Comparison of ENCODE assay signal across 33 cellular contexts in the genomic region with DNA sequence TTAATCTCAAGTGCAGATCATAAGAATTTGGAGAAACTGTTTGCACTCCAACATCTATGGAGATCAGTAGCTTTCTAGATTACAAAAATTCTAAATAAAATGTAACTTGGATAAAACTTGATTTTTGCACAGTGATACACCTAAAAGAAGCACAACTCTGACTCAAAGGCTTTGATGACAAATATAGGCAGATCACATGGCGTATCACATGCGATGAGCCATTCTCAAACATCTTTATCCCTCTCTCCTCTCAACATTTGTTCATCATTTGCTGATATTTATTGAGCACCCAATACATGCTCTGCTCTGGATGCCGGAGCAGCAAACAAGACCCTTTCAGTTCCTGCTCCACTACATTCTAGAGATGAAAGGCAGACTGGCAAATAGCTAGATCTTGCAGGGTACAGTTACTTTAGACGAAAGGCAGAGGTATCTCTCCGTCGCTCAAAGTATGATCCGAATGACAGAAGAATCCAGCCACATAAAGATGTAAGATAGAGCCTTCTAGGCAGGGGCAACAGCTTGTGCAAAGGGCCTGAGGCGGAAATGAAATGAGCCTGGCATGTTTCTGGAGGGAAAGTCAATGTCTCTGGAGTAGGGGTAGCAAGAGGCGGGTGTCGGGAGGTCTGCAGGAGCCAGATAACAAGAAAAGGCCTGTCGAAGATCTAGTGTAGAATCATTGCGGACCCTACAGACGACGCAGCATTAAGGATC.
DNase-seq lines count a peak whose midpoint lies in the region; ATAC-seq, FAIRE-seq and TF ChIP-seq lines count a peak whose summit lies in the region.
"Had no signal": no experiment of that assay in that cellular context is flagged by ENCODE, and none has a peak within 500 bp of the region (broad histone marks: within the 10 kb centered on the region; RNA-seq: fewer than 3 reads in every experiment).

No MANE protein-coding gene starts in this region.

- no peaks in the 10 kb centered on the region for H3K36me3 ChIP-seq in CD4-positive, CD25-positive, alpha-beta regulatory T cell (ENCODE audit: control insufficient read depth, insufficient read depth, low read length)
- no peaks in the 10 kb centered on the region for H3K36me3 ChIP-seq in IMR-90 (ENCODE audit: control insufficient read depth, insufficient read depth, low read length)
- no peaks in the 10 kb centered on the region for H3K36me3 ChIP-seq in H1 (ENCODE audit: control insufficient read depth in 2 of 4, insufficient read depth in 4 of 4, low read length in 3 of 4)
- H3K36me3 ChIP-seq in naive thymus-derived CD4-positive, alpha-beta T cell (ENCODE audit: control insufficient read depth in 2 of 3, insufficient read depth in 3 of 3, low read length in 3 of 3), result no peaks in the 10 kb centered on the region
- H3K36me3 ChIP-seq: BE2C, cardiac muscle cell, Peyer's patch had no signal

- no peak for TF ChIP-seq RAD21 in IMR-90 (IDR thresholded peaks at IDR 0.05; ENCODE audit: low read length)
- no peak for TF ChIP-seq RAD21 in H1 (IDR thresholded peaks at IDR 0.05 in 1 of 2, conservative IDR thresholded peaks at IDR 0.05 in 1 of 2; ENCODE audit: low read depth in 2 of 2, low read length in 2 of 2)

- peaks cover 19% of the 10 kb centered on the region for H3K9me1 ChIP-seq in IMR-90 (ENCODE audit: insufficient read depth, low read length)

- H3K23ac ChIP-seq in IMR-90 (ENCODE audit: low read depth, low read length), result no peak overlapping the region
- H3K23ac ChIP-seq in H1 (ENCODE audit: insufficient read length), result no peak overlapping the region

- POLR2A ChIA-PET in IMR-90 (lab: Charles Lee; ENCODE audit: unreplicated experiment) (interaction anchor here (0.6 kb wide), 1 partner anchor 70 kb away, joined by 3 read pairs; no protein-coding TSS in a partner anchor), H1 (lab: Charles Lee; ENCODE audit: partially characterized antibody) (interaction anchor here (0.9 kb wide), 1 partner anchor 35 kb away, joined by 3 read pairs; no protein-coding TSS in a partner anchor)
- POLR2A ChIA-PET in naive thymus-derived CD4-positive, alpha-beta T cell (lab: Charles Lee), result interaction anchor here (1.2 to 6.9 kb wide), 2 partner anchors 18 to 124 kb away, joined by 3 to 60 read pairs; no protein-coding TSS in a partner anchor

- peaks cover 7% of the 10 kb centered on the region for H3K36me3 Mint-ChIP-seq in CD4-positive, CD25-positive, alpha-beta regulatory T cell
- H3K36me3 Mint-ChIP-seq in naive thymus-derived CD4-positive, alpha-beta T cell, result peaks cover 0 to 8% (median 0%) of the 10 kb centered on the region in 5 donors

- CTCF ChIA-PET in IMR-90 (lab: Yijun Ruan, JAX), result interaction anchor here (0.6 kb wide), 2 partner anchors 25 to 54 kb away, joined by 3 read pairs; no protein-coding TSS in a partner anchor
- CTCF ChIA-PET in H1 (lab: Charles Lee; ENCODE audit: partially characterized antibody), result no interaction called here
- CTCF ChIA-PET in naive thymus-derived CD4-positive, alpha-beta T cell (lab: Charles Lee), result no interaction called here

- in situ Hi-C loops in IMR-90 (cut with MboI; ENCODE audit: low sequenced_read_pairs), result no loop called here

- 97% methylated on average over 5 of the region's 14 CpGs; no CpG with 5 or more reads in 1 of the 2 experiments for WGBS in IMR-90 (ENCODE audit: extremely low coverage in 2 of 2, insufficient read length in 1 of 2), 2 experiments
- 92% methylated on average over 14 of the region's 14 CpGs; no CpG with 5 or more reads in 1 of the 2 experiments for WGBS in H1 (ENCODE audit: extremely low coverage in 1 of 2, insufficient coverage in 1 of 2, insufficient read length in 1 of 2, insufficient replicate concordance in 2 of 2, low coverage in 1 of 2, low lambda C conversion rate in 2 of 2, missing lambda C conversion rate in 1 of 2), 2 experiments

- no peak for DNase-seq in CD4-positive, CD25-positive, alpha-beta regulatory T cell
- peak; percentile 64 for DNase-seq in IMR-90
- DNase-seq in H1 (ENCODE audit: low read depth in 1 of 2, low spot score in 2 of 2), result no peak
- DNase-seq in naive thymus-derived CD4-positive, alpha-beta T cell, result no peak
- no peak for DNase-seq in NCI-H446 treated with DMSO at 0.1 percent for 48 hours (lab: John Stamatoyannopoulos, UW)
- DNase-seq: ACHN; activated CD4-positive, alpha-beta T cell treated with anti-CD3 and anti-CD28 coated beads for 48 hours; activated CD8-positive, alpha-beta memory T cell treated with anti-CD3 and anti-CD28 coated beads for 24 hours; activated naive CD8-positive, alpha-beta T cell treated with anti-CD3 and anti-CD28 coated beads, Interleukin-2, amount 10 ng/mL, durations not matched to agents 7 days and 5 days; activated T-cell treated with anti-CD3 and anti-CD28 coated beads for 4 hours; BE2C; DMS53; effector CD4-positive, alpha-beta T cell; glutamatergic neuron; KG1; mesendoderm; MM.1S; NCI-H1105 treated with DMSO at 0.1 percent for 48 hours; NCI-H187 treated with DMSO at 0.1 percent for 48 hours; NCI-H526 treated with DMSO at 0.1 percent for 48 hours; Peyer's patch; small intestine; stimulated activated naive CD8-positive, alpha-beta T cell treated with anti-CD3 and anti-CD28 coated beads, Interleukin-15, Interleukin-2, amounts not matched to agents 100 U/mL and 50 U/mL, for 24 hours had no signal

- H3K27me3 Mint-ChIP-seq in CD4-positive, CD25-positive, alpha-beta regulatory T cell, result peaks cover 5% of the 10 kb centered on the region
- H3K27me3 Mint-ChIP-seq in naive thymus-derived CD4-positive, alpha-beta T cell, result peaks cover 0 to 2% (median 0%) of the 10 kb centered on the region in 5 donors

- no peak overlapping the region for H3K18ac ChIP-seq in IMR-90 (ENCODE audit: low read depth, low read length)
- no peak overlapping the region for H3K18ac ChIP-seq in H1 (ENCODE audit: extremely low read depth, low read length)

- TF ChIP-seq CTCF in IMR-90 (conservative IDR thresholded peaks at IDR 0.05; ENCODE audit: low read depth, low read length), result no peak
- no peak for TF ChIP-seq CTCF in H1 (IDR thresholded peaks at IDR 0.05; ENCODE audit: control extremely low read depth in 1 of 3, insufficient read depth in 1 of 3, low read depth in 1 of 3, low read length in 3 of 3)

- H3K4me1 ChIP-seq in CD4-positive, CD25-positive, alpha-beta regulatory T cell (ENCODE audit: control insufficient read depth, insufficient read depth, low read length, poor library complexity, severe bottlenecking), result peaks cover 30% of the 10 kb centered on the region
- H3K4me1 ChIP-seq in IMR-90 (ENCODE audit: control insufficient read depth, insufficient read depth, low read length) (peaks cover 12% of the 10 kb centered on the region), H1 (replicated peaks in 1 of 4; ENCODE audit: control insufficient read depth in 3 of 4, insufficient read depth in 4 of 4, low read length in 3 of 4) (peaks cover 4 to 9% (median 5%) of the 10 kb centered on the region in 4 experiments; a peak in 6 of 7 replicates)
- H3K4me1 ChIP-seq in naive thymus-derived CD4-positive, alpha-beta T cell (ENCODE audit: control insufficient read depth in 2 of 2, insufficient read depth in 2 of 2, low read length in 2 of 2), result peaks cover 19 to 32% of the 10 kb centered on the region in 2 donors
- H3K4me1 ChIP-seq: BE2C had no signal

- H3K4me3 Mint-ChIP-seq in CD4-positive, CD25-positive, alpha-beta regulatory T cell, result no peak overlapping the region
- H3K4me3 Mint-ChIP-seq in naive thymus-derived CD4-positive, alpha-beta T cell, result no peak overlapping the region
- H3K4me3 Mint-ChIP-seq: activated naive CD8-positive, alpha-beta T cell treated with anti-CD3 and anti-CD28 coated beads, Interleukin-2, amount 10 ng/mL, durations not matched to agents 7 days and 5 days had no signal

- TF ChIP-seq POLR2A in IMR-90 (IDR thresholded peaks at IDR 0.05; ENCODE audit: low read depth, low read length), result no peak
- TF ChIP-seq POLR2A in H1 (IDR thresholded peaks at IDR 0.05; ENCODE audit: control extremely low read depth in 1 of 2, low read depth in 2 of 2, low read length in 2 of 2), result no peak

- H3K79me2 ChIP-seq in H1 (ENCODE audit: control insufficient read depth in 1 of 2, insufficient read depth in 2 of 2, low read length in 2 of 2), result no peaks in the 10 kb centered on the region
- H3K79me2 ChIP-seq: parathyroid adenoma had no signal

- H4K5ac ChIP-seq in IMR-90 (ENCODE audit: low read depth, low read length) (no peak overlapping the region), H1 (ENCODE audit: insufficient read length, low read depth, low read length) (no peak overlapping the region)

- 0 out of 2 replicates have a peak overlapping the region, but pooled peaks have one; percentile 1 for H4K91ac ChIP-seq in IMR-90 (ENCODE audit: insufficient read depth, low read depth, low read length)
- H4K91ac ChIP-seq in H1 (replicated peaks; ENCODE audit: insufficient read length, low read length), result peak overlapping the region; percentile 84

- H3K56ac ChIP-seq in IMR-90 (ENCODE audit: extremely low read depth, insufficient read depth, low read length) (no peak overlapping the region), H1 (replicated peaks; ENCODE audit: insufficient read length, low read depth, low read length) (no peak overlapping the region)

- H3K79me1 ChIP-seq in IMR-90 (ENCODE audit: low read depth in 1 of 2, low read length in 2 of 2) (no peaks in the 10 kb centered on the region), H1 (ENCODE audit: low read depth, low read length) (no peaks in the 10 kb centered on the region)

- peaks cover 10 to 48% (median 25%) of the 10 kb centered on the region in 4 donors for H3K4me1 Mint-ChIP-seq in CD4-positive, CD25-positive, alpha-beta regulatory T cell
- peaks cover 16 to 46% (median 25%) of the 10 kb centered on the region in 7 donors for H3K4me1 Mint-ChIP-seq in naive thymus-derived CD4-positive, alpha-beta T cell

- no peak overlapping the region for H3K4me3 ChIP-seq in CD4-positive, CD25-positive, alpha-beta regulatory T cell (ENCODE audit: low read depth, low read length)
- H3K4me3 ChIP-seq in IMR-90 (ENCODE audit: insufficient read depth, low read depth, low read length) (no peak overlapping the region), H1 (ENCODE audit: extremely low read depth in 1 of 4, insufficient read depth in 2 of 4, low read depth in 3 of 4, low read length in 4 of 4) (no peak overlapping the region)
- H3K4me3 ChIP-seq in naive thymus-derived CD4-positive, alpha-beta T cell (ENCODE audit: low read length), result no peak overlapping the region
- H3K4me3 ChIP-seq: cardiac muscle cell, Peyer's patch had no signal

- H2AK9ac ChIP-seq in IMR-90 (replicated peaks; ENCODE audit: low read depth, low read length, poor library complexity), result no peak overlapping the region

- TF ChIP-seq EP300 in H1 (IDR thresholded peaks at IDR 0.05; ENCODE audit: borderline replicate concordance in 1 of 2, low read depth in 2 of 2, low read length in 2 of 2), result no peak

- BruUV-seq in IMR-90 (replicated peaks; lab: Mats Ljungman, UMichigan), result no TSS peak

- no peak overlapping the region for H3K27ac ChIP-seq in CD4-positive, CD25-positive, alpha-beta regulatory T cell (ENCODE audit: insufficient read depth, low read length, poor library complexity, severe bottlenecking)
- H3K27ac ChIP-seq in IMR-90 (ENCODE audit: insufficient read depth, low read length) (no peak overlapping the region), H1 (ENCODE audit: low read depth, low read length) (no peak overlapping the region)
- H3K27ac ChIP-seq in naive thymus-derived CD4-positive, alpha-beta T cell (ENCODE audit: low read depth, low read length), result no peak overlapping the region
- H3K27ac ChIP-seq: cardiac muscle cell, epithelial cell of prostate, Peyer's patch had no signal

- no peak overlapping the region for H3K14ac ChIP-seq in IMR-90 (replicated peaks; ENCODE audit: low read depth, low read length)
- H3K14ac ChIP-seq in H1 (ENCODE audit: insufficient read length), result no peak overlapping the region

- 0 out of 2 replicates have a peak overlapping the region, but pooled peaks have one; percentile 13 for H3K4ac ChIP-seq in IMR-90 (ENCODE audit: low read depth, low read length)
- H3K4ac ChIP-seq in H1 (replicated peaks; ENCODE audit: insufficient read length, low read depth, low read length), result no peak overlapping the region

- intact Hi-C loops in IMR-90 (cut with micrococcal nuclease), result no loop called here
- intact Hi-C loops in naive thymus-derived CD4-positive, alpha-beta T cell (cut with micrococcal nuclease), result no loop called here

- no peak for FAIRE-seq in H1 (lab: Jason Lieb, UNC)
- FAIRE-seq: colon, HTR-8/SVneo, islet of Langerhans, small intestine had no signal

- H3K9ac ChIP-seq in IMR-90 (ENCODE audit: low read depth, low read length) (no peak overlapping the region), H1 (replicated peaks in 1 of 4; ENCODE audit: extremely low read depth in 1 of 4, low read depth in 3 of 4, low read length in 3 of 4) (no peak overlapping the region)
- H3K9ac ChIP-seq: parathyroid adenoma had no signal

- H2AK5ac ChIP-seq in IMR-90 (ENCODE audit: low read depth, low read length), result no peak overlapping the region
- no peak overlapping the region for H2AK5ac ChIP-seq in H1 (ENCODE audit: low read depth, low read length)

- H3K4me2 ChIP-seq in IMR-90 (ENCODE audit: low read depth, low read length) (no peak overlapping the region), H1 (ENCODE audit: insufficient read depth in 1 of 2, low read depth in 2 of 2, low read length in 2 of 2) (no peak overlapping the region)

- H3K9me3 Mint-ChIP-seq in CD4-positive, CD25-positive, alpha-beta regulatory T cell, result peaks cover 0 to 6% (median 0%) of the 10 kb centered on the region in 7 donors
- H3K9me3 Mint-ChIP-seq in naive thymus-derived CD4-positive, alpha-beta T cell, result peaks cover 0 to 4% (median 0%) of the 10 kb centered on the region in 11 donors
- H3K9me3 Mint-ChIP-seq: activated naive CD8-positive, alpha-beta T cell treated with anti-CD3 and anti-CD28 coated beads, Interleukin-2, amount 10 ng/mL, durations not matched to agents 7 days and 5 days; activated T-helper 2 cell treated with anti-CD3 and anti-CD28 coated beads, Interferon-gamma antibody, Interleukin-2, Interleukin-4, amounts not matched to agents 10 μg/mL and 5 μg/mL and 100 μg/mL, durations not matched to agents 14 hours and 24 hours and 36 hours had no signal

- H2BK15ac ChIP-seq in IMR-90 (ENCODE audit: low read depth, low read length), result no peak overlapping the region
- H2BK15ac ChIP-seq in H1 (ENCODE audit: low read length), result 0 out of 2 replicates have a peak overlapping the region, but pooled peaks have one; percentile 67

- H2AFZ ChIP-seq in IMR-90 (replicated peaks; ENCODE audit: low read length, poor library complexity) (no peak overlapping the region), H1 (ENCODE audit: low read length) (no peak overlapping the region)
- H2AFZ ChIP-seq: parathyroid adenoma had no signal

- no peak for ATAC-seq in CD4-positive, CD25-positive, alpha-beta regulatory T cell (ENCODE audit: low read depth in 2 of 2)
- ATAC-seq in IMR-90 (ENCODE audit: low read depth) (no peak), HG02870 (IDR thresholded peaks at IDR 0.05; ENCODE audit: unreplicated experiment) (no peak), HG03196 (IDR thresholded peaks at IDR 0.05; ENCODE audit: unreplicated experiment) (no peak)
- ATAC-seq in naive thymus-derived CD4-positive, alpha-beta T cell, result no peak
- ATAC-seq: left lobe of liver; stimulated activated naive CD8-positive, alpha-beta T cell treated with anti-CD3 and anti-CD28 coated beads, Interleukin-15, Interleukin-2, amounts not matched to agents 100 U/mL and 50 U/mL, for 24 hours had no signal

- no peaks in the 10 kb centered on the region for H3K9me3 ChIP-seq in CD4-positive, CD25-positive, alpha-beta regulatory T cell (ENCODE audit: control insufficient read depth in 2 of 2, low read length in 2 of 2)
- H3K9me3 ChIP-seq in IMR-90 (ENCODE audit: control insufficient read depth, insufficient read depth, low read length) (no peaks in the 10 kb centered on the region), H1 (ENCODE audit: insufficient read depth in 2 of 2, low read depth in 1 of 2, low read length in 1 of 2) (no peaks in the 10 kb centered on the region)
- H3K9me3 ChIP-seq in naive thymus-derived CD4-positive, alpha-beta T cell (ENCODE audit: control insufficient read depth in 2 of 3, low read length in 3 of 3), result no peaks in the 10 kb centered on the region
- H3K9me3 ChIP-seq: BE2C, Peyer's patch had no signal

- H4K20me1 ChIP-seq in IMR-90 (ENCODE audit: insufficient read depth, low read length) (no peaks in the 10 kb centered on the region), H1 (replicated peaks in 1 of 2; ENCODE audit: control insufficient read depth in 1 of 2, insufficient read depth in 2 of 2, low read length in 2 of 2) (no peaks in the 10 kb centered on the region)

- dilution Hi-C loops in IMR-90 (cut with HindIII; ENCODE audit: low sequenced_read_pairs, unreplicated experiment), result no loop called here

- no peaks in the 10 kb centered on the region for H3K27me3 ChIP-seq in CD4-positive, CD25-positive, alpha-beta regulatory T cell (ENCODE audit: control insufficient read depth, insufficient read depth, low read length)
- H3K27me3 ChIP-seq in IMR-90 (ENCODE audit: control insufficient read depth, insufficient read depth, low read length), result no peaks in the 10 kb centered on the region
- no peaks in the 10 kb centered on the region for H3K27me3 ChIP-seq in H1 (replicated peaks in 1 of 4; ENCODE audit: control insufficient read depth in 3 of 4, extremely low read depth in 1 of 4, insufficient read depth in 3 of 4, low read length in 3 of 4)
- H3K27me3 ChIP-seq in naive thymus-derived CD4-positive, alpha-beta T cell (ENCODE audit: control insufficient read depth in 2 of 2, insufficient read depth in 2 of 2, low read length in 2 of 2), result no peaks in the 10 kb centered on the region
- H3K27me3 ChIP-seq: BE2C, cardiac muscle cell, Peyer's patch had no signal

- peak overlapping the region; percentile 8 to 65 (median 23) for H3K27ac Mint-ChIP-seq in CD4-positive, CD25-positive, alpha-beta regulatory T cell
- H3K27ac Mint-ChIP-seq in naive thymus-derived CD4-positive, alpha-beta T cell, result peak overlapping the region in 5 of 9 donors; percentile 9 to 87 (median 26)
- H3K27ac Mint-ChIP-seq: activated naive CD8-positive, alpha-beta T cell treated with anti-CD3 and anti-CD28 coated beads, Interleukin-2, amount 10 ng/mL, durations not matched to agents 7 days and 5 days; activated T-helper 2 cell treated with anti-CD3 and anti-CD28 coated beads, Interferon-gamma antibody, Interleukin-2, Interleukin-4, amounts not matched to agents 10 μg/mL and 5 μg/mL and 100 μg/mL, durations not matched to agents 14 hours and 24 hours and 36 hours had no signal

- H2BK5ac ChIP-seq in IMR-90 (ENCODE audit: low read depth, low read length, poor library complexity, severe bottlenecking) (no peak overlapping the region), H1 (ENCODE audit: low read depth, low read length) (no peak overlapping the region)

- H2BK120ac ChIP-seq in IMR-90 (ENCODE audit: low read depth, low read length) (peak overlapping the region; percentile 66; the same call in 1 of the 2 replicates), H1 (replicated peaks; ENCODE audit: low read depth, low read length) (no peak overlapping the region)

- H2BK20ac ChIP-seq in IMR-90 (ENCODE audit: low read depth, low read length) (peak overlapping the region; percentile 33; the same call in 1 of the 2 replicates), H1 (ENCODE audit: low read length) (peak overlapping the region; percentile 2)

- no peaks in the 10 kb centered on the region; the same call in 1 of the 2 replicates for H3K23me2 ChIP-seq in H1 (ENCODE audit: low read depth, low read length)

- H4K8ac ChIP-seq in IMR-90 (ENCODE audit: low read depth in 2 of 2, low read length in 2 of 2) (no peak overlapping the region), H1 (ENCODE audit: extremely low read depth, insufficient read depth, low read length) (no peak overlapping the region)

- H2BK12ac ChIP-seq in H1 (ENCODE audit: low read depth, low read length), result peak overlapping the region; percentile 84; the same call in 1 of the 2 replicates
